In the genomic region with DNA sequence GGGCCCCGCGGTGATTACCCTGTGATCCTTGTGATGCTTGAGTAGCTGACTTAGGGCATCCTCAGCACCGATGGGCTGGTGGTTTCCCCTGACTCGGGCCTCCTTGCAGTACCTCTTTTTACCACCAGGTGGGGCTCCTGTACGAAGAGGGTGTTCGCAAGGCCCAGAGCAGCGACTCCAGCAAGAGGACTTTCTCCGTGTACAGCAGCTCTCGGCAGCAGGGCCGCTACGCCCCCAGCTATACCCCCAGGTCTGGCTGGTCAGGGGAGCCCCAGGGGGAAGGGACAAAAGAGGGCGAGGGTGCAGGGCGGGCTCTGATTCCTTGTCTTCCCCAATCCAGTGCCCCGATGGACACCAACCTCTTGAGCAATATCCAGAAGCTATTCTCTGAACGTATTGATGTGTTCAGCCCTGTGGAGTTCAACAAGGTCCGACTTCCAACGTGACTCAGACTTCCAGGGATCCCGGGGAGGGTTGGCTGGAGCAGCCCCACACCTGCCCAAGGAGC, we compare ENCODE assay signal across 8 cellular contexts. TPM values are rescaled to one million over a fixed set of nuclear protein-coding genes. Genes with fewer than 3 reads are reported as not detected.
A peak's percentile ranks its signal among the peaks of the same experiment; 100 is the strongest.
DNase-seq lines count a peak whose midpoint lies in the region; ATAC-seq lines count a peak whose summit lies in the region.

No MANE protein-coding gene starts in this region.

- no peak overlapping the region for H3K4me3 Mint-ChIP-seq in activated CD4-positive, alpha-beta T cell treated with anti-CD3 and anti-CD28 coated beads for 36 hours

- H3K36me3 Mint-ChIP-seq in activated CD4-positive, alpha-beta T cell treated with anti-CD3 and anti-CD28 coated beads for 36 hours (ENCODE audit: low read depth): peaks cover 8% of the 10 kb centered on the region

- intact Hi-C loops in activated CD4-positive, alpha-beta T cell treated with anti-CD3 and anti-CD28 coated beads for 36 hours (cut with DNase I, micrococcal nuclease): loop anchor here (1.0 to 10.0 kb wide), 7 partner anchors 26 to 866 kb away; partner anchors contain the start of genes CDCA5 (in 2 of the 2), ZFPL1 (in 2 of the 2), ATG2A (in 1 of the 2) and CAPN1 (in 1 of the 2)

- no peaks in the 10 kb centered on the region for H3K9me3 Mint-ChIP-seq in activated CD4-positive, alpha-beta T cell treated with anti-CD3 and anti-CD28 coated beads for 36 hours (ENCODE audit: low read depth)

- H3K27ac Mint-ChIP-seq in activated CD4-positive, alpha-beta T cell treated with anti-CD3 and anti-CD28 coated beads for 36 hours: peak overlapping the region; percentile 24

- H3K27me3 Mint-ChIP-seq in activated CD4-positive, alpha-beta T cell treated with anti-CD3 and anti-CD28 coated beads for 36 hours: no peaks in the 10 kb centered on the region

- CTCF ChIA-PET in activated CD4-positive, alpha-beta T cell treated with anti-CD3 and anti-CD28 coated beads for 36 hours (lab: Charles Lee): interaction anchor here (0.6 to 4.9 kb wide), 20 partner anchors 9 to 262 kb away, joined by 3 to 56 read pairs (median 5); partner anchors contain the start of genes ARL2, CAPN1, DPF2 and FAU

- DNase-seq in CMK (ENCODE audit: low read depth) (peak; percentile 70), NCI-H69 (lab: John Stamatoyannopoulos, UW) (peak; percentile 83), cerebellum (ENCODE audit: low spot score) (peak; percentile 87), left lobe of liver (ENCODE audit: low spot score) (peak; percentile 88)
- DNase-seq in activated CD4-positive, alpha-beta T cell treated with anti-CD3 and anti-CD28 coated beads for 36 hours: peak; percentile 97
- peak; percentile 97 for DNase-seq in stimulated activated CD4-positive, alpha-beta T cell treated with anti-CD3 and anti-CD28 coated beads, Interleukin-4, amount 100 ng/mL, for 1 hour

- ATAC-seq in HG03196 (IDR thresholded peaks at IDR 0.05; ENCODE audit: unreplicated experiment) (peak; percentile 30), left lobe of liver (peak; percentile 60), GM19023 (IDR thresholded peaks at IDR 0.05; ENCODE audit: unreplicated experiment) (no peak)
- ATAC-seq in activated CD4-positive, alpha-beta T cell treated with anti-CD3 and anti-CD28 coated beads for 36 hours: peak; percentile 63

- POLR2A ChIA-PET in activated CD4-positive, alpha-beta T cell treated with anti-CD3 and anti-CD28 coated beads for 36 hours (lab: Charles Lee): interaction anchor here (0.8 to 2.6 kb wide), 5 partner anchors 11 to 152 kb away, joined by 3 to 14 read pairs (median 3); partner anchors contain the start of genes CDCA5, FAU and MRPL49

- H3K4me1 Mint-ChIP-seq in activated CD4-positive, alpha-beta T cell treated with anti-CD3 and anti-CD28 coated beads for 36 hours: peaks cover 42% of the 10 kb centered on the region

RNA-seq across cellular contexts. Expression of gene TM7SF2, which starts 1.3 kb away (rescaled TPM):
- 10 to 100 TPM; 17.4 to 18.1 TPM for total RNA-seq in activated CD4-positive, alpha-beta T cell treated with anti-CD3 and anti-CD28 coated beads for 36 hours
- 30.4 TPM for total RNA-seq in cerebellum
- 97.6 TPM for total RNA-seq in left lobe of liver

RNA-seq across cellular contexts. Expression of gene ZNHIT2, which starts 7.1 kb away (rescaled TPM):
- total RNA-seq in activated CD4-positive, alpha-beta T cell treated with anti-CD3 and anti-CD28 coated beads for 36 hours: 1 to 10 TPM; 7.1 to 9.7 TPM
- total RNA-seq in cerebellum (3.6 TPM), left lobe of liver (8.8 TPM)

RNA-seq across cellular contexts. Expression of gene FAU, which starts 11.5 kb away (rescaled TPM):
- 1,000 to 10,000 TPM; 1,125 to 1,182 TPM for total RNA-seq in activated CD4-positive, alpha-beta T cell treated with anti-CD3 and anti-CD28 coated beads for 36 hours
- total RNA-seq in cerebellum: 165 TPM
- 430 TPM for total RNA-seq in left lobe of liver

RNA-seq across cellular contexts. Expression of gene MRPL49, which starts 11.7 kb away (rescaled TPM):
- 10 to 100 TPM; 58.5 to 62.5 TPM for total RNA-seq in activated CD4-positive, alpha-beta T cell treated with anti-CD3 and anti-CD28 coated beads for 36 hours
- total RNA-seq in cerebellum (18.9 TPM), left lobe of liver (31.3 TPM)

RNA-seq across cellular contexts. Expression of gene VPS51, which starts 14.4 kb away (rescaled TPM):
- 100 to 1,000 TPM in 1 of 2 experiments, 10 to 100 TPM in 1; 94.3 to 123 TPM for total RNA-seq in activated CD4-positive, alpha-beta T cell treated with anti-CD3 and anti-CD28 coated beads for 36 hours
- total RNA-seq in cerebellum: 102 TPM
- 55.1 TPM for total RNA-seq in left lobe of liver
